In the genomic region with DNA sequence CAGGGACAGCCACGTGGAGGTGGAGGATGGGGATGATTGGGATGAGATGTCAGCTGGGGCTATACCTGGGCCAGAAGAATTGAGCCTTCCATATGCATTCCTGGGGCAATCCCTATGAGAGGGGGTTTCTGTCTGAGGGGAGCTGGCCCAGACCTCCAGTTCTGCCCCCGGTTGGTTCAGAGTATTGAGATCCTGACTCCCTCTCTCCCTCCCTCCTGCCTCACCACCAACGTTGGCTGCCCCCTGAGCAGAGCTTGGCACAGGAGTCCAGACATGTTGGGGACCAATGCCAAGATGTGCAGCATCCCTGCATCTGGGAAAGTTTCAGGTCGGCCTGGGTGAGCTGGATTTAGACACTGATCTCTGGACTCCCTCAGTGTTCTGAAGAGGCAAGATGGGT, we compare ENCODE assay signal across 8 cellular contexts.
"Had no signal": no experiment of that assay in that cellular context is flagged by ENCODE, and none has a peak within 500 bp of the region (broad histone marks: within the 10 kb centered on the region; RNA-seq: fewer than 3 reads in every experiment).

No MANE protein-coding gene starts in this region.

- ATAC-seq: HCT116, HepG2 had no signal

- H2AFZ ChIP-seq: GM23248 had no signal

- H3K9ac ChIP-seq: GM23248 had no signal

- FAIRE-seq: HepG2 had no signal

- H3K4me1 ChIP-seq: HAP-1 had no signal

- DNase-seq: GM23248, GOT3, H7, HFFc6 had no signal

- H3K9me3 ChIP-seq: HAP-1 had no signal

- H3K4me3 ChIP-seq: GM23248, HAP-1 had no signal

- H3K27ac ChIP-seq: GM23248, HL-60 had no signal

- H3K36me3 ChIP-seq: HAP-1 had no signal
